In genomic region chr10:114557854-114558253, GRCh38 we compare ENCODE assay signal across 9 cellular contexts.
"Had no signal": no experiment of that assay in that cellular context is flagged by ENCODE, and none has a peak within 500 bp of the region (broad histone marks: within the 10 kb centered on the region; RNA-seq: fewer than 3 reads in every experiment).

No MANE protein-coding gene starts in this region.

- H3K4me3 ChIP-seq: GM23248, HAP-1, K562 had no signal

- H3K4me1 ChIP-seq: HAP-1 had no signal

- H3K27ac ChIP-seq: GM23248, HL-60 had no signal

- ATAC-seq: HCT116, K562 had no signal

- DNase-seq: GM23248, GOT3, H7, HFFc6, IMR-90 had no signal

- H3K36me3 ChIP-seq: HAP-1 had no signal
